1 cellular context compared by ENCODE assay signal in genomic region chr2:195656859-195657633, GRCh38.
A peak's percentile ranks its signal among the peaks of the same experiment; 100 is the strongest.
TF ChIP-seq lines count a peak whose summit lies in the region.

TSS of gene SLC39A10 (plus strand) at chr2:195657226. CDS start at chr2:195680043, 22,817 bp downstream.

TF ChIP-seq in IMR-90, 13 proteins besides CTCF, POLR2A, EP300 and RAD21 (continued from another document):
- no peak for TF ChIP-seq MAFK (IDR thresholded peaks at IDR 0.05; ENCODE audit: low read depth, low read length)
- no peak; the same call in 1 of the 2 replicates for TF ChIP-seq CHD1 (IDR thresholded peaks at IDR 0.05; ENCODE audit: low read depth, low read length)
- TF ChIP-seq ELK1 (IDR thresholded peaks at IDR 0.05; ENCODE audit: borderline replicate concordance, low read depth, low read length): no peak
- TF ChIP-seq MXI1 (IDR thresholded peaks at IDR 0.05; ENCODE audit: borderline replicate concordance, low read depth, low read length): peak; percentile 83
- no peak for TF ChIP-seq FOS (IDR thresholded peaks at IDR 0.05; ENCODE audit: low read depth, low read length)
- TF ChIP-seq SMC3 (IDR thresholded peaks at IDR 0.05; ENCODE audit: low read depth, low read length): 0 out of 2 replicates have a peak, but pooled peaks have one; percentile 8
- no peak for TF ChIP-seq NFE2L2 (IDR thresholded peaks at IDR 0.05; ENCODE audit: low read depth, low read length)
- TF ChIP-seq RCOR1 (IDR thresholded peaks at IDR 0.05; ENCODE audit: insufficient replicate concordance, low read length): no peak
- peak; percentile 9; the same call in 1 of the 2 replicates for TF ChIP-seq USF2 (IDR thresholded peaks at IDR 0.05; ENCODE audit: low read depth, low read length)
- 0 out of 2 replicates have a peak, but pooled peaks have one; percentile 0 for TF ChIP-seq CEBPB (IDR thresholded peaks at IDR 0.05; ENCODE audit: low read depth, low read length)
TF ChIP-seq in IMR-90: peak in this region for 6.
